20 cellular contexts compared by ENCODE assay signal in the genomic region with DNA sequence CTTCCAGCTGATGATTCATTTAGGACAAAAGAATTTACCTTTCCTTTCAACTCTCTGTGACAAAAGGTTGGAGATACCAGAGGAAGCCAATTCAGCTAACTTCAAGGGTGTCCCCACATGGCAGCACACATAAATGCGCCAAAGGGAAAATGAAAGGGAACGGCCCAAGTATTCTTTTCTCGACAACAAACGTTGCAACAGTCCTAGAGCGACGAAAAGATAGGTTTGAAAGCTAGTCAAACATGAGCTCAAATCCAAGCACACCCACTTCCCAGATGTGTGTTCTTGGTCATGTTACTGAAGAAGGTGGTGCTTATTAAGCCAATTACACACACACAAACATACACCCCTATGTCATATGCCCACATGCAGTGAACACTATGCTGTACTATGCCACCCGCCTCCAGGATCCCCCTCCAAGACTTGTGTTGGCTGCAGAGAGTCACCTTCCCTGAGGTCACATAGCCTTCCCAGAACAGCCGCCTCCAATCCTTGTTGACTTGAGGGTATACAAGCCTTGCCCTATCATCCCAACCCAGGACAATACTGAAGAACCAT. TPM values are rescaled to one million over a fixed set of nuclear protein-coding genes. Genes with fewer than 3 reads are reported as not detected.
DNase-seq lines count a peak whose midpoint lies in the region; ATAC-seq, FAIRE-seq and TF ChIP-seq lines count a peak whose summit lies in the region.
"Had no signal": no experiment of that assay in that cellular context is flagged by ENCODE, and none has a peak within 500 bp of the region (broad histone marks: within the 10 kb centered on the region; RNA-seq: fewer than 3 reads in every experiment).

No MANE protein-coding gene starts in this region.

- TF ChIP-seq EP300 in HepG2 (IDR thresholded peaks at IDR 0.05; ENCODE audit: low read depth in 2 of 2, low read length in 2 of 2) = no peak
- TF ChIP-seq EP300 in HepG2 (CRISPR knock-in tag; IDR thresholded peaks at IDR 0.05; ENCODE audit: borderline replicate concordance) = no peak
- no peak for TF ChIP-seq EP300 in upper lobe of left lung (IDR thresholded peaks at IDR 0.05)

- TF ChIP-seq POLR2A in HepG2 (IDR thresholded peaks at IDR 0.05; ENCODE audit: insufficient read depth in 1 of 2, low read depth in 2 of 2, low read length in 2 of 2) (no peak), upper lobe of left lung (IDR thresholded peaks at IDR 0.05) (no peak)

- H3K79me2 ChIP-seq in mammary epithelial cell (ENCODE audit: insufficient read depth, low read length) (no peaks in the 10 kb centered on the region), HepG2 (ENCODE audit: insufficient read depth, low read length) (peaks cover 90% of the 10 kb centered on the region)

- H3K27me3 ChIP-seq in HUES6 (ENCODE audit: control insufficient read depth, insufficient read depth, low read length) (no peaks in the 10 kb centered on the region), mammary epithelial cell (ENCODE audit: insufficient read depth, low read length) (no peaks in the 10 kb centered on the region), HepG2 (ENCODE audit: control insufficient read depth in 1 of 2, insufficient read depth in 2 of 2, low read length in 2 of 2) (no peaks in the 10 kb centered on the region), upper lobe of left lung (no peaks in the 10 kb centered on the region)
- H3K27me3 ChIP-seq: BLaER1, dorsolateral prefrontal cortex had no signal

- H2AFZ ChIP-seq in mammary epithelial cell (ENCODE audit: low read depth, low read length) = peak overlapping the region; percentile 63
- no peak overlapping the region for H2AFZ ChIP-seq in HepG2 (ENCODE audit: low read length)

- WGBS in mammary epithelial cell (ENCODE audit: low coverage, missing lambda C conversion rate) = 9% methylated on average over 7 of the region's 8 CpGs
- WGBS in HepG2 (ENCODE audit: low lambda C conversion rate) = 74% methylated on average over 7 of the region's 8 CpGs
- 68 to 72% methylated on average over 8 of the region's 8 CpGs for WGBS in upper lobe of left lung, 2 donors

- H3K4me3 ChIP-seq in HUES6 (ENCODE audit: low read depth, low read length) (peak overlapping the region; percentile 2; the same call in 1 of the 2 replicates), mammary epithelial cell (replicated peaks in 1 of 3; ENCODE audit: insufficient read depth in 1 of 3, low read depth in 2 of 3, low read length in 3 of 3) (peak overlapping the region; percentile 1 to 38 (median 3)), HepG2 (replicated peaks in 1 of 3; ENCODE audit: insufficient read depth in 1 of 3, low read depth in 2 of 3, low read length in 3 of 3) (no peak overlapping the region), upper lobe of left lung (no peak overlapping the region)
- H3K4me3 ChIP-seq: BLaER1, dorsolateral prefrontal cortex, GM12878 had no signal

- H4K20me1 ChIP-seq in mammary epithelial cell (ENCODE audit: insufficient read depth, low read length) (no peaks in the 10 kb centered on the region), HepG2 (ENCODE audit: insufficient read depth, low read length) (peaks cover 48% of the 10 kb centered on the region)

- H3K4me1 ChIP-seq in HUES6 (ENCODE audit: control insufficient read depth, insufficient read depth, low read length) (peaks cover 37% of the 10 kb centered on the region), mammary epithelial cell (ENCODE audit: insufficient read depth, low read length) (peaks cover 17% of the 10 kb centered on the region), HepG2 (ENCODE audit: insufficient read depth, low read length) (peaks cover 43% of the 10 kb centered on the region), upper lobe of left lung (peaks cover 3 to 9% (median 6%) of the 10 kb centered on the region in 4 donors)
- H3K4me1 ChIP-seq: BLaER1 had no signal

- FAIRE-seq in HepG2 (lab: Jason Lieb, UNC) (peak; percentile 42), RCC 7860 (lab: Jason Lieb, UNC) (no peak)
- FAIRE-seq: GM12878 had no signal

- ATAC-seq in HepG2 = peak; percentile 44; the same call in 1 of the 3 replicates
- peak in 1 of 2 donors; percentile 62 for ATAC-seq in upper lobe of left lung (ENCODE audit: low FRiP score in 2 of 2)
- ATAC-seq: GM12878 had no signal

- H3K27ac ChIP-seq in HUES6 (ENCODE audit: low read depth, low read length) (peak overlapping the region; percentile 28; the same call in 1 of the 2 replicates), mammary epithelial cell (ENCODE audit: insufficient read depth, low read depth, low read length) (peak overlapping the region; percentile 42), HepG2 (ENCODE audit: extremely low read length, insufficient read depth, low read length) (no peak overlapping the region), upper lobe of left lung (peak overlapping the region; percentile 22 to 60 (median 46))
- H3K27ac ChIP-seq: BLaER1, dorsolateral prefrontal cortex had no signal

- peak overlapping the region; percentile 46 for H3K9ac ChIP-seq in HUES6 (ENCODE audit: low read length)
- peak overlapping the region; percentile 18 for H3K9ac ChIP-seq in mammary epithelial cell (ENCODE audit: insufficient read depth, low read length)
- H3K9ac ChIP-seq in HepG2 (ENCODE audit: insufficient read depth, low read depth, low read length) = no peak overlapping the region
- H3K9ac ChIP-seq: BLaER1 had no signal

- in situ Hi-C loops in mammary epithelial cell (cut with MboI; ENCODE audit: low sequenced_read_pairs in 2 of 2) (no loop called here), HepG2 (cut with HindIII; ENCODE audit: extremely low pct_ligation_motif_present, low pct_unique_long_range_greater_than_20kb) (no loop called here)

- CTCF ChIA-PET in mammary epithelial cell (lab: Charles Lee; ENCODE audit: low non-redundant PET) = interaction anchor here (0.9 kb wide), 1 partner anchor 104 kb away, joined by 3 read pairs; no protein-coding TSS in a partner anchor
- CTCF ChIA-PET in HepG2 (lab: Yijun Ruan, JAX; ENCODE audit: low intra/inter-chr PET ratio, low total read pairs) = no interaction called here

- no peak for TF ChIP-seq RAD21 in HepG2 (CRISPR knock-in tag; IDR thresholded peaks at IDR 0.05)

- TF ChIP-seq CTCF in mammary epithelial cell (conservative IDR thresholded peaks at IDR 0.05 in 1 of 2, IDR thresholded peaks at IDR 0.05 in 1 of 2; ENCODE audit: extremely low read depth in 1 of 2, insufficient read depth in 1 of 2, low read depth in 1 of 2, low read length in 2 of 2) (peak in 1 of 2 donors; percentile 11), HepG2 (CRISPR knock-in tag; IDR thresholded peaks at IDR 0.05) (no peak), upper lobe of left lung (IDR thresholded peaks at IDR 0.05) (no peak)

- peak overlapping the region; percentile 79 for H3K4me2 ChIP-seq in mammary epithelial cell (ENCODE audit: insufficient read depth, low read depth, low read length)
- peak overlapping the region; percentile 41 for H3K4me2 ChIP-seq in HepG2 (ENCODE audit: low read depth, low read length)
- H3K4me2 ChIP-seq: BLaER1 had no signal

- dilution Hi-C loops in mammary epithelial cell (cut with HindIII; ENCODE audit: low sequenced_read_pairs) = no loop called here

- no TSS peak for BruUV-seq in mammary epithelial cell (replicated peaks; lab: Mats Ljungman, UMichigan)
- BruUV-seq in HepG2 (replicated peaks; lab: Mats Ljungman, UMichigan) = no TSS peak

- intact Hi-C loops in mammary epithelial cell (cut with micrococcal nuclease) = no loop called here
- intact Hi-C loops in HepG2 (cut with micrococcal nuclease; ENCODE audit: unreplicated experiment) = no loop called here

- DNase-seq in mammary epithelial cell = no peak
- peak; percentile 44 for DNase-seq in HepG2 (ENCODE audit: low spot score)
- DNase-seq in upper lobe of left lung = no peak
- DNase-seq in HUDEP-2 (lab: John Stamatoyannopoulos, UW; ENCODE audit: unreplicated experiment in 76 of 76) = no peak
- DNase-seq in RCC 7860 (ENCODE audit: low spot score) = no peak
- DNase-seq in stimulated activated CD4-positive, alpha-beta T cell treated with anti-CD3 and anti-CD28 coated beads, Interleukin-4, amount 100 ng/mL, for 1 hour = no peak
- DNase-seq: activated CD4-positive, alpha-beta T cell treated with anti-CD3 and anti-CD28 coated beads, Interleukin-2, amount 50 U/mL, for 48 hours; activated naive CD4-positive, alpha-beta T cell treated with anti-CD3 and anti-CD28 coated beads, Interleukin-2, amount 50 U/mL, for 16 hours; activated T-cell treated with anti-CD3 and anti-CD28 coated beads, Interleukin-2, amount 50 U/mL, for 1 hour; dorsolateral prefrontal cortex; GDM1; head of caudate nucleus; Karpas-422; kidney glomerular epithelial cell; NCI-H1092 treated with DMSO at 0.1 percent for 48 hours; NCI-H748 treated with DMSO at 0.1 percent for 48 hours; stimulated activated CD4-positive, alpha-beta T cell treated with anti-CD3 and anti-CD28 coated beads, Interleukin-2, amount 100 ng/mL, for 48 hours had no signal

- POLR2A ChIA-PET in HepG2 (lab: Yijun Ruan, JAX) = interaction anchor here (0.9 kb wide), 2 partner anchors 11 to 58 kb away, joined by 3 to 4 read pairs; no protein-coding TSS in a partner anchor

- no peaks in the 10 kb centered on the region for H3K9me3 ChIP-seq in HUES6 (ENCODE audit: control insufficient read depth, insufficient read depth, low read depth, low read length)
- no peaks in the 10 kb centered on the region for H3K9me3 ChIP-seq in mammary epithelial cell (replicated peaks; ENCODE audit: insufficient read depth, low read length)
- no peaks in the 10 kb centered on the region for H3K9me3 ChIP-seq in HepG2 (ENCODE audit: low read length)
- no peaks in the 10 kb centered on the region for H3K9me3 ChIP-seq in upper lobe of left lung
- H3K9me3 ChIP-seq: BLaER1 had no signal

- H3K36me3 ChIP-seq in HUES6 (ENCODE audit: control insufficient read depth, insufficient read depth, low read length) (no peaks in the 10 kb centered on the region), mammary epithelial cell (ENCODE audit: insufficient read depth, low read length) (no peaks in the 10 kb centered on the region), HepG2 (replicated peaks in 1 of 2; ENCODE audit: control insufficient read depth in 1 of 2, insufficient read depth in 2 of 2, low read length in 2 of 2) (no peaks in the 10 kb centered on the region; a peak in 1 of 5 replicates), upper lobe of left lung (no peaks in the 10 kb centered on the region)
- H3K36me3 ChIP-seq: BLaER1 had no signal

RNA-seq across cellular contexts. Expression of gene MAGI1, which starts 27.5 kb away (rescaled TPM):
- total RNA-seq in mammary epithelial cell = 10 to 100 TPM; 16.1 to 30.5 TPM
- 6.7 TPM for polyA plus RNA-seq in mammary epithelial cell
- polyA minus RNA-seq in mammary epithelial cell = 25.8 TPM
- 25.3 and 26.0 TPM in 2 replicates for total RNA-seq in HepG2 (2016; rRNA removed; fragmentation: Illumina TruSeq; extraction: Trizol)
- total RNA-seq in HepG2 (2016; cell fraction: cytosol; rRNA removed; fragmentation: Illumina TruSeq; extraction: Trizol; ENCODE audit: low read depth) = 19.7 and 22.4 TPM in 2 replicates
- total RNA-seq in HepG2 (2016; cell fraction: insoluble cytoplasmic fraction; rRNA removed; fragmentation: Illumina TruSeq; extraction: Trizol) = 20.3 and 24.5 TPM in 2 replicates
- 13.5 and 15.2 TPM in 2 replicates for total RNA-seq in HepG2 (2016; cell fraction: membrane; rRNA removed; fragmentation: Illumina TruSeq; extraction: Trizol)
- 38.6 and 46.5 TPM in 2 replicates for total RNA-seq in HepG2 (2016; cell fraction: nucleus; rRNA removed; fragmentation: Illumina TruSeq; extraction: Trizol)
- 22.2 and 24.6 TPM in 2 replicates for polyA plus RNA-seq in HepG2 (2011; rRNA removed)
- 16.2 and 18.5 TPM in 2 replicates for polyA plus RNA-seq in HepG2 (2011; cell fraction: cytosol; rRNA removed)
- polyA plus RNA-seq in HepG2 (2011; cell fraction: nucleus; rRNA removed) = 39.9 and 44.0 TPM in 2 replicates
- 22.8 and 24.7 TPM in 2 replicates for polyA plus RNA-seq in HepG2 (2012)
- 0.42 and 0.67 TPM in 2 replicates for polyA plus RNA-seq in HepG2 (2016; cell fraction: cytosol; fragmentation: Illumina TruSeq; extraction: Trizol; ENCODE audit: low read depth)
- 12.8 and 14.8 TPM in 2 replicates for polyA plus RNA-seq in HepG2 (2016; cell fraction: insoluble cytoplasmic fraction; fragmentation: Illumina TruSeq; extraction: Trizol; ENCODE audit: low read depth)
- polyA plus RNA-seq in HepG2 (2016; cell fraction: membrane; fragmentation: Illumina TruSeq; extraction: Trizol; ENCODE audit: low read depth) = 1.3 and 1.8 TPM in 2 replicates
- polyA plus RNA-seq in HepG2 (2016; cell fraction: nucleus; fragmentation: Illumina TruSeq; extraction: Trizol; ENCODE audit: insufficient read depth, low read depth) = 24.7 and 30.8 TPM in 2 replicates
- polyA minus RNA-seq in HepG2 (2011; rRNA and poly(A)+ RNA removed; ENCODE audit: low replicate concordance) = 5.0 and 41.6 TPM in 2 replicates
- 24.9 and 26.3 TPM in 2 replicates for polyA minus RNA-seq in HepG2 (2011; cell fraction: cytosol; rRNA and poly(A)+ RNA removed)
- 140 and 147 TPM in 2 replicates for polyA minus RNA-seq in HepG2 (2011; cell fraction: nucleus; rRNA and poly(A)+ RNA removed)
- 10 to 100 TPM; 33.0 to 72.9 (median 62.4) TPM for total RNA-seq in upper lobe of left lung

Comparison
In these comparisons a context has a peak if more than half of its experiments do, and no peak if none do; other contexts are left out.
1. H3K4me3 ChIP-seq: peak in HUES6 (single experiment) and mammary epithelial cell (3 of 3); none in HepG2 (0 of 3) and upper lobe of left lung (0 of 4).